10 cellular contexts compared by ENCODE assay signal in genomic region chr19:16185925-16186234, GRCh38. TPM values are rescaled to one million over a fixed set of nuclear protein-coding genes. Genes with fewer than 3 reads are reported as not detected.
A peak's percentile ranks its signal among the peaks of the same experiment; 100 is the strongest.
DNase-seq lines count a peak whose midpoint lies in the region; ATAC-seq, FAIRE-seq and TF ChIP-seq lines count a peak whose summit lies in the region.
"Had no signal": no experiment of that assay in that cellular context is flagged by ENCODE, and none has a peak within 500 bp of the region (broad histone marks: within the 10 kb centered on the region; RNA-seq: fewer than 3 reads in every experiment).

No MANE protein-coding gene starts in this region.

- intact Hi-C loops in kidney (cut with DNase I) (no loop called here), tibial artery (cut with DNase I; ENCODE audit: low total_unique reads) (loop anchor here (10.0 kb wide), 1 partner anchor 71 kb away; the partner anchor contains the start of gene RAB8A)

- peaks cover 24% of the 10 kb centered on the region for H3K4me1 ChIP-seq in CD8-positive, alpha-beta memory T cell (ENCODE audit: insufficient read depth, low read length)
- H3K4me1 ChIP-seq in kidney (ENCODE audit: control insufficient read depth in 1 of 2, insufficient read depth in 1 of 2, low read depth in 1 of 2, low read length in 2 of 2) = peaks cover 0 to 5% of the 10 kb centered on the region in 2 donors
- H3K4me1 ChIP-seq in tibial artery = peaks cover 0 to 28% (median 18%) of the 10 kb centered on the region in 4 donors

- no peaks in the 10 kb centered on the region for H3K9me3 Mint-ChIP-seq in CD8-positive, alpha-beta memory T cell
- H3K9me3 Mint-ChIP-seq in activated naive CD8-positive, alpha-beta T cell treated with anti-CD3 and anti-CD28 coated beads, Interleukin-2, amount 50 U/mL, for 24 hours = no peaks in the 10 kb centered on the region

- peak overlapping the region; percentile 71 to 98 (median 96) for H3K27ac Mint-ChIP-seq in CD8-positive, alpha-beta memory T cell
- H3K27ac Mint-ChIP-seq in activated naive CD8-positive, alpha-beta T cell treated with anti-CD3 and anti-CD28 coated beads, Interleukin-2, amount 50 U/mL, for 24 hours = peak overlapping the region; percentile 98

- POLR2A ChIA-PET in CD8-positive, alpha-beta memory T cell (lab: Charles Lee) = interaction anchor here (1.1 to 1.8 kb wide), 6 partner anchors 8 to 186 kb away, joined by 3 to 27 read pairs (median 5); partner anchors contain the start of genes AP1M1 and RAB8A

- H3K36me3 Mint-ChIP-seq in CD8-positive, alpha-beta memory T cell = peaks cover 0 to 41% (median 3%) of the 10 kb centered on the region in 3 donors
- H3K36me3 Mint-ChIP-seq in activated naive CD8-positive, alpha-beta T cell treated with anti-CD3 and anti-CD28 coated beads, Interleukin-2, amount 50 U/mL, for 24 hours (ENCODE audit: low read depth) = peaks cover 26% of the 10 kb centered on the region

- peaks cover 0 to 2% of the 10 kb centered on the region in 2 donors for H3K27me3 Mint-ChIP-seq in CD8-positive, alpha-beta memory T cell
- H3K27me3 Mint-ChIP-seq in activated naive CD8-positive, alpha-beta T cell treated with anti-CD3 and anti-CD28 coated beads, Interleukin-2, amount 50 U/mL, for 24 hours = peaks cover 2% of the 10 kb centered on the region

- H3K4me3 ChIP-seq in CD8-positive, alpha-beta memory T cell (ENCODE audit: low read length) = peak overlapping the region; percentile 96
- H3K4me3 ChIP-seq in kidney (ENCODE audit: low read length in 2 of 2) (peak overlapping the region; percentile 95), tibial artery (peak overlapping the region; percentile 73 to 100)

- no peak for FAIRE-seq in kidney (lab: Jason Lieb, UNC)

- H3K9ac ChIP-seq in kidney (ENCODE audit: low read length in 2 of 2) = peak overlapping the region; percentile 37 to 97

- no peak for DNase-seq in CD8-positive, alpha-beta memory T cell
- no peak for DNase-seq in activated naive CD8-positive, alpha-beta T cell treated with anti-CD3 and anti-CD28 coated beads, Interleukin-2, amount 50 U/mL, for 24 hours
- DNase-seq in kidney = no peak
- no peak for DNase-seq in tibial artery

- peak overlapping the region; percentile 74 for H3K27ac ChIP-seq in CD8-positive, alpha-beta memory T cell (ENCODE audit: low read depth, low read length)
- peak overlapping the region; percentile 74 for H3K27ac ChIP-seq in KOPT-K1 (ENCODE audit: low read depth, low read length, poor library complexity, severe bottlenecking)
- H3K27ac ChIP-seq in kidney (ENCODE audit: low read depth in 2 of 2, low read length in 2 of 2) = no peak overlapping the region
- H3K27ac ChIP-seq in tibial artery = peak overlapping the region; percentile 82 to 95

- no peak for ATAC-seq in activated naive CD8-positive, alpha-beta T cell treated with anti-CD3 and anti-CD28 coated beads, Interleukin-2, amount 50 U/mL, for 24 hours
- ATAC-seq in HG02798 (IDR thresholded peaks at IDR 0.05; ENCODE audit: poor library complexity, unreplicated experiment) (no peak), HG02759 (IDR thresholded peaks at IDR 0.05; ENCODE audit: unreplicated experiment) (no peak), GM18498 (IDR thresholded peaks at IDR 0.05; ENCODE audit: unreplicated experiment) (no peak)

- H3K4me1 Mint-ChIP-seq in CD8-positive, alpha-beta memory T cell = peaks cover 30 to 51% (median 37%) of the 10 kb centered on the region in 3 donors
- H3K4me1 Mint-ChIP-seq in activated naive CD8-positive, alpha-beta T cell treated with anti-CD3 and anti-CD28 coated beads, Interleukin-2, amount 50 U/mL, for 24 hours = peaks cover 36% of the 10 kb centered on the region

- TF ChIP-seq CTCF in kidney (IDR thresholded peaks at IDR 0.05; ENCODE audit: borderline replicate concordance, extremely low read depth, insufficient read depth) (no peak), tibial artery (IDR thresholded peaks at IDR 0.05) (peak in 1 of 2 experiments; percentile 16)

- peaks cover 23% of the 10 kb centered on the region for H3K36me3 ChIP-seq in CD8-positive, alpha-beta memory T cell (ENCODE audit: insufficient read depth, low read length)
- peaks cover 40% of the 10 kb centered on the region for H3K36me3 ChIP-seq in KOPT-K1 (ENCODE audit: insufficient read depth, low read length)
- H3K36me3 ChIP-seq in kidney (ENCODE audit: control insufficient read depth in 1 of 2, insufficient read depth in 2 of 2, low read length in 2 of 2) = peaks cover 16 to 19% of the 10 kb centered on the region in 2 donors
- peaks cover 12 to 35% (median 19%) of the 10 kb centered on the region in 3 donors for H3K36me3 ChIP-seq in tibial artery

- H3K27me3 ChIP-seq in CD8-positive, alpha-beta memory T cell (ENCODE audit: insufficient read depth, low read length, poor library complexity, severe bottlenecking) = no peaks in the 10 kb centered on the region
- H3K27me3 ChIP-seq in tibial artery = no peaks in the 10 kb centered on the region

- CTCF ChIA-PET in CD8-positive, alpha-beta memory T cell (lab: Charles Lee) = interaction anchor here (0.7 to 3.4 kb wide), 12 partner anchors 10 to 232 kb away, joined by 3 to 26 read pairs (median 4); partner anchors contain the start of genes AP1M1 and TPM4

- peak overlapping the region; percentile 95 to 100 (median 98) for H3K4me3 Mint-ChIP-seq in CD8-positive, alpha-beta memory T cell
- H3K4me3 Mint-ChIP-seq in activated naive CD8-positive, alpha-beta T cell treated with anti-CD3 and anti-CD28 coated beads, Interleukin-2, amount 50 U/mL, for 24 hours = peak overlapping the region; percentile 99

- no peaks in the 10 kb centered on the region for H3K9me3 ChIP-seq in CD8-positive, alpha-beta memory T cell (ENCODE audit: low read length)
- H3K9me3 ChIP-seq in KOPT-K1 (ENCODE audit: insufficient read depth, low read length, poor library complexity, severe bottlenecking) (no peaks in the 10 kb centered on the region), kidney (ENCODE audit: control insufficient read depth in 1 of 2, low read length in 2 of 2) (no peaks in the 10 kb centered on the region), tibial artery (no peaks in the 10 kb centered on the region)

RNA-seq across cellular contexts. Expression of gene FAM32A, which starts 0.7 kb away (rescaled TPM):
- total RNA-seq in CD8-positive, alpha-beta memory T cell = 10 to 100 TPM; 62.4 to 68.3 TPM
- 127 TPM for polyA plus RNA-seq in CD8-positive, alpha-beta memory T cell
- 53.5 TPM for total RNA-seq in kidney
- 105 TPM for polyA plus RNA-seq in kidney (ENCODE audit: insufficient read depth, low read depth, low replicate concordance)

RNA-seq across cellular contexts. Expression of gene AP1M1, which starts 11.8 kb away (rescaled TPM):
- 100 to 1,000 TPM; 113 to 120 TPM for total RNA-seq in CD8-positive, alpha-beta memory T cell
- 145 TPM for polyA plus RNA-seq in CD8-positive, alpha-beta memory T cell
- 67.8 TPM for total RNA-seq in kidney
- 56.0 TPM for polyA plus RNA-seq in kidney (ENCODE audit: insufficient read depth, low read depth, low replicate concordance)

RNA-seq across cellular contexts. Expression of gene CIB3, which starts 12.6 kb away (rescaled TPM):
- total RNA-seq in CD8-positive, alpha-beta memory T cell = not detected
- polyA plus RNA-seq in CD8-positive, alpha-beta memory T cell = not detected
- not detected for total RNA-seq in kidney
- polyA plus RNA-seq in kidney (ENCODE audit: insufficient read depth, low read depth, low replicate concordance) = not detected
- total RNA-seq: M059J, pulmonary artery endothelial cell had no signal

RNA-seq across cellular contexts. Expression of gene HSH2D, which starts 42.4 kb away (rescaled TPM):
- 1 to 10 TPM; 8.6 to 9.3 TPM for total RNA-seq in CD8-positive, alpha-beta memory T cell
- 12.8 TPM for polyA plus RNA-seq in CD8-positive, alpha-beta memory T cell
- total RNA-seq in kidney = 7.7 TPM
- 0.41 TPM for polyA plus RNA-seq in kidney (ENCODE audit: insufficient read depth, low read depth, low replicate concordance)
- total RNA-seq: pulmonary artery endothelial cell had no signal

Comparison
In these comparisons a context has a peak if more than half of its experiments do, and no peak if none do; other contexts are left out.
1. H3K27ac ChIP-seq: peak in CD8-positive, alpha-beta memory T cell (single experiment), KOPT-K1 (single experiment) and tibial artery (2 of 2); none in kidney (0 of 2).
2. Peak in every context shown above with its lines, with median percentiles within 50 percentile points of each other: H3K4me3 ChIP-seq.